8 cellular contexts compared by ENCODE assay signal in genomic region chr14:81990312-81990761, GRCh38.
A peak's percentile ranks its signal among the peaks of the same experiment; 100 is the strongest.
DNase-seq lines count a peak whose midpoint lies in the region; ATAC-seq and TF ChIP-seq lines count a peak whose summit lies in the region.

No MANE protein-coding gene starts in this region.

- no peaks in the 10 kb centered on the region for H3K79me2 ChIP-seq in parathyroid adenoma

- no peak overlapping the region for H3K9ac ChIP-seq in parathyroid adenoma

- DNase-seq in GDM1 (lab: John Stamatoyannopoulos, UW) (peak; percentile 40), NCI-H2107 treated with DMSO at 0.1 percent for 48 hours (lab: John Stamatoyannopoulos, UW; ENCODE audit: unreplicated experiment) (peak; percentile 70), foreskin fibroblast (peak; percentile 21 to 67)
- peak; percentile 28 for DNase-seq in activated CD4-positive, alpha-beta memory T cell treated with anti-CD3 and anti-CD28 coated beads, Interleukin-2, amount 10 ng/mL, durations not matched to agents 7 days and 5 days

- no peak overlapping the region for H3K27ac Mint-ChIP-seq in activated CD4-positive, alpha-beta memory T cell treated with anti-CD3 and anti-CD28 coated beads, Interleukin-2, amount 10 ng/mL, durations not matched to agents 7 days and 5 days

- ATAC-seq in HG02678 (IDR thresholded peaks at IDR 0.05; ENCODE audit: unreplicated experiment): peak; percentile 77
- no peak for ATAC-seq in HG02970 (IDR thresholded peaks at IDR 0.05; ENCODE audit: low FRiP score, unreplicated experiment)

- no peaks in the 10 kb centered on the region for H3K36me3 Mint-ChIP-seq in activated CD4-positive, alpha-beta memory T cell treated with anti-CD3 and anti-CD28 coated beads, Interleukin-2, amount 10 ng/mL, durations not matched to agents 7 days and 5 days (ENCODE audit: low read depth)

- H3K4me3 ChIP-seq in foreskin fibroblast (ENCODE audit: low read depth in 1 of 2, low read length in 2 of 2) (no peak overlapping the region), parathyroid adenoma (ENCODE audit: low read depth, low read length) (no peak overlapping the region)

- no peaks in the 10 kb centered on the region for H3K4me1 Mint-ChIP-seq in activated CD4-positive, alpha-beta memory T cell treated with anti-CD3 and anti-CD28 coated beads, Interleukin-2, amount 10 ng/mL, durations not matched to agents 7 days and 5 days

- no peaks in the 10 kb centered on the region for H3K27me3 ChIP-seq in parathyroid adenoma (ENCODE audit: control insufficient read depth, insufficient read depth, low read length)

- POLR2A ChIA-PET in activated CD4-positive, alpha-beta memory T cell treated with anti-CD3 and anti-CD28 coated beads, Interleukin-2, amount 10 ng/mL, durations not matched to agents 7 days and 5 days (lab: Charles Lee): no interaction called here

- no peaks in the 10 kb centered on the region for H3K9me3 Mint-ChIP-seq in activated CD4-positive, alpha-beta memory T cell treated with anti-CD3 and anti-CD28 coated beads, Interleukin-2, amount 10 ng/mL, durations not matched to agents 7 days and 5 days

- no peak overlapping the region for H3K4me3 Mint-ChIP-seq in activated CD4-positive, alpha-beta memory T cell treated with anti-CD3 and anti-CD28 coated beads, Interleukin-2, amount 10 ng/mL, durations not matched to agents 7 days and 5 days

- CTCF ChIA-PET in activated CD4-positive, alpha-beta memory T cell treated with anti-CD3 and anti-CD28 coated beads, Interleukin-2, amount 10 ng/mL, durations not matched to agents 7 days and 5 days (lab: Charles Lee): interaction anchor here (0.9 to 1.6 kb wide), 2 partner anchors 13 to 15 kb away, joined by 3 to 5 read pairs; no protein-coding TSS in a partner anchor

- no peaks in the 10 kb centered on the region for H3K27me3 Mint-ChIP-seq in activated CD4-positive, alpha-beta memory T cell treated with anti-CD3 and anti-CD28 coated beads, Interleukin-2, amount 10 ng/mL, durations not matched to agents 7 days and 5 days

- H3K4me1 ChIP-seq in parathyroid adenoma: no peaks in the 10 kb centered on the region

- H3K9me3 ChIP-seq in parathyroid adenoma (ENCODE audit: control insufficient read depth, low read length): no peaks in the 10 kb centered on the region

- no peak overlapping the region for H3K27ac ChIP-seq in 22Rv1
- H3K27ac ChIP-seq in parathyroid adenoma: no peak overlapping the region

- TF ChIP-seq CTCF in 22Rv1 (IDR thresholded peaks at IDR 0.05) (peak; percentile 88), foreskin fibroblast (IDR thresholded peaks at IDR 0.05; ENCODE audit: low read depth, low read length) (peak; percentile 85), parathyroid adenoma (IDR thresholded peaks at IDR 0.05) (peak; percentile 81)

- no peak overlapping the region for H2AFZ ChIP-seq in parathyroid adenoma

- no peak overlapping the region for H3K4me2 ChIP-seq in parathyroid adenoma (ENCODE audit: low read length)

- no peaks in the 10 kb centered on the region for H3K36me3 ChIP-seq in parathyroid adenoma (ENCODE audit: control insufficient read depth, insufficient read depth, low read length)
